In genomic region chr9:121317737-121318630, GRCh38 we compare ENCODE assay signal across 15 cellular contexts. TPM values are rescaled to one million over a fixed set of nuclear protein-coding genes. Genes with fewer than 3 reads are reported as not detected.
DNase-seq lines count a peak whose midpoint lies in the region; ATAC-seq and TF ChIP-seq lines count a peak whose summit lies in the region.
"Had no signal": no experiment of that assay in that cellular context is flagged by ENCODE, and none has a peak within 500 bp of the region (broad histone marks: within the 10 kb centered on the region; RNA-seq: fewer than 3 reads in every experiment).

No MANE protein-coding gene starts in this region.

- ATAC-seq in activated CD8-positive, alpha-beta T cell treated with anti-CD3 and anti-CD28 coated beads for 36 hours = no peak
- no peak for ATAC-seq in activated CD8-positive, alpha-beta T cell treated with anti-CD3 and anti-CD28 coated beads, Interleukin-2, amount 10 ng/mL, durations not matched to agents 7 days and 5 days
- ATAC-seq in left cardiac atrium (peak; percentile 39 to 65), HG02884 (IDR thresholded peaks at IDR 0.05; ENCODE audit: unreplicated experiment) (no peak)
- ATAC-seq: WTC11 had no signal

- H3K27me3 ChIP-seq in prostate gland (replicated peaks; ENCODE audit: insufficient read depth) = no peaks in the 10 kb centered on the region

- H3K27ac Mint-ChIP-seq in activated CD8-positive, alpha-beta T cell treated with anti-CD3 and anti-CD28 coated beads for 36 hours = peak overlapping the region; percentile 42
- no peak overlapping the region for H3K27ac Mint-ChIP-seq in activated CD8-positive, alpha-beta T cell treated with anti-CD3 and anti-CD28 coated beads, Interleukin-2, amount 10 ng/mL, durations not matched to agents 7 days and 5 days
- H3K27ac Mint-ChIP-seq: activated T-cell treated with anti-CD3 and anti-CD28 coated beads, Interleukin-2, amount 50 U/mL, for 24 hours; immature natural killer cell; WTC11 had no signal

- H3K9me3 ChIP-seq in prostate gland = no peaks in the 10 kb centered on the region
- H3K9me3 ChIP-seq: SK-N-SH had no signal

- intact Hi-C loops in activated CD8-positive, alpha-beta T cell treated with anti-CD3 and anti-CD28 coated beads for 36 hours (cut with micrococcal nuclease) = no loop called here
- intact Hi-C loops in left cardiac atrium (cut with DNase I) (loop anchor here (5.0 to 10.0 kb wide), 4 partner anchors 64 to 106 kb away; no protein-coding TSS in a partner anchor), prostate gland (cut with DNase I) (loop anchor here (5.0 kb wide), 2 partner anchors 41 to 106 kb away; no protein-coding TSS in a partner anchor)

- CTCF ChIA-PET in activated CD8-positive, alpha-beta T cell treated with anti-CD3 and anti-CD28 coated beads for 36 hours (lab: Charles Lee) = interaction anchor here (0.7 to 9.2 kb wide), 4 partner anchors 57 to 106 kb away, joined by 3 to 378 read pairs (median 90); no protein-coding TSS in a partner anchor
- CTCF ChIA-PET in activated CD8-positive, alpha-beta T cell treated with anti-CD3 and anti-CD28 coated beads, Interleukin-2, amount 10 ng/mL, durations not matched to agents 7 days and 5 days (lab: Charles Lee) = interaction anchor here (1.1 to 10.1 kb wide), 5 partner anchors 9 to 107 kb away, joined by 3 to 336 read pairs (median 78); no protein-coding TSS in a partner anchor

- no peak for TF ChIP-seq POLR2A in prostate gland (IDR thresholded peaks at IDR 0.05)

- H3K36me3 Mint-ChIP-seq in activated CD8-positive, alpha-beta T cell treated with anti-CD3 and anti-CD28 coated beads for 36 hours (ENCODE audit: low read depth) = no peaks in the 10 kb centered on the region
- H3K36me3 Mint-ChIP-seq in activated CD8-positive, alpha-beta T cell treated with anti-CD3 and anti-CD28 coated beads, Interleukin-2, amount 10 ng/mL, durations not matched to agents 7 days and 5 days (ENCODE audit: low read depth) = peaks cover 4% of the 10 kb centered on the region

- WGBS in prostate gland = 62% methylated on average over 6 of the region's 6 CpGs

- H3K27ac ChIP-seq in prostate gland = peak overlapping the region; percentile 26 to 53

- H3K27me3 Mint-ChIP-seq in activated CD8-positive, alpha-beta T cell treated with anti-CD3 and anti-CD28 coated beads for 36 hours = no peaks in the 10 kb centered on the region
- H3K27me3 Mint-ChIP-seq in activated CD8-positive, alpha-beta T cell treated with anti-CD3 and anti-CD28 coated beads, Interleukin-2, amount 10 ng/mL, durations not matched to agents 7 days and 5 days (ENCODE audit: low read depth) = no peaks in the 10 kb centered on the region
- H3K27me3 Mint-ChIP-seq: activated T-cell treated with anti-CD3 and anti-CD28 coated beads, Interleukin-2, amount 50 U/mL, for 24 hours had no signal

- no peaks in the 10 kb centered on the region for H3K9me3 Mint-ChIP-seq in activated CD8-positive, alpha-beta T cell treated with anti-CD3 and anti-CD28 coated beads for 36 hours
- H3K9me3 Mint-ChIP-seq in activated CD8-positive, alpha-beta T cell treated with anti-CD3 and anti-CD28 coated beads, Interleukin-2, amount 10 ng/mL, durations not matched to agents 7 days and 5 days (ENCODE audit: insufficient read depth) = no peaks in the 10 kb centered on the region
- H3K9me3 Mint-ChIP-seq: activated T-cell treated with anti-CD3 and anti-CD28 coated beads, Interleukin-2, amount 50 U/mL, for 24 hours; immature natural killer cell had no signal

- peaks cover 8 to 10% of the 10 kb centered on the region in 2 donors for H3K36me3 ChIP-seq in prostate gland

- H3K4me3 Mint-ChIP-seq in activated CD8-positive, alpha-beta T cell treated with anti-CD3 and anti-CD28 coated beads for 36 hours = no peak overlapping the region
- H3K4me3 Mint-ChIP-seq in activated CD8-positive, alpha-beta T cell treated with anti-CD3 and anti-CD28 coated beads, Interleukin-2, amount 10 ng/mL, durations not matched to agents 7 days and 5 days = no peak overlapping the region
- H3K4me3 Mint-ChIP-seq: activated T-cell treated with anti-CD3 and anti-CD28 coated beads, Interleukin-2, amount 50 U/mL, for 24 hours; immature natural killer cell; WTC11 had no signal

- H3K4me1 Mint-ChIP-seq in activated CD8-positive, alpha-beta T cell treated with anti-CD3 and anti-CD28 coated beads for 36 hours (ENCODE audit: low read depth) = peaks cover 14% of the 10 kb centered on the region
- peaks cover 26% of the 10 kb centered on the region for H3K4me1 Mint-ChIP-seq in activated CD8-positive, alpha-beta T cell treated with anti-CD3 and anti-CD28 coated beads, Interleukin-2, amount 10 ng/mL, durations not matched to agents 7 days and 5 days (ENCODE audit: low read depth)
- H3K4me1 Mint-ChIP-seq: WTC11 had no signal

- H3K4me1 ChIP-seq in prostate gland (replicated peaks) = no peaks in the 10 kb centered on the region

- POLR2A ChIA-PET in activated CD8-positive, alpha-beta T cell treated with anti-CD3 and anti-CD28 coated beads for 36 hours (lab: Charles Lee) = interaction anchor here (1.3 kb wide), 1 partner anchor 29 kb away, joined by 5 read pairs; no protein-coding TSS in a partner anchor
- POLR2A ChIA-PET in activated CD8-positive, alpha-beta T cell treated with anti-CD3 and anti-CD28 coated beads, Interleukin-2, amount 10 ng/mL, durations not matched to agents 7 days and 5 days (lab: Charles Lee) = interaction anchor here (0.6 kb wide), 1 partner anchor 38 kb away, joined by 3 read pairs; no protein-coding TSS in a partner anchor

- no peak for TF ChIP-seq CTCF in activated CD8-positive, alpha-beta T cell treated with anti-CD3 and anti-CD28 coated beads for 36 hours (IDR thresholded peaks at IDR 0.05)
- no peak for TF ChIP-seq CTCF in prostate gland (IDR thresholded peaks at IDR 0.05)

- no peak overlapping the region for H3K4me3 ChIP-seq in prostate gland

- DNase-seq in activated CD8-positive, alpha-beta T cell treated with anti-CD3 and anti-CD28 coated beads for 36 hours = no peak
- DNase-seq in activated CD8-positive, alpha-beta T cell treated with anti-CD3 and anti-CD28 coated beads, Interleukin-2, amount 10 ng/mL, durations not matched to agents 7 days and 5 days = no peak
- DNase-seq in left cardiac atrium = no peak
- DNase-seq in prostate gland (ENCODE audit: low spot score) = no peak
- peak; percentile 35 for DNase-seq in ureter (ENCODE audit: low spot score)
- no peak for DNase-seq in central memory CD4-positive, alpha-beta T cell
- DNase-seq in activated effector memory CD4-positive, alpha-beta T cell treated with anti-CD3 and anti-CD28 coated beads, Interleukin-2, amount 50 U/mL, for 16 hours = no peak
- DNase-seq: activated T-cell treated with anti-CD3 and anti-CD28 coated beads, Interleukin-2, amount 50 U/mL, for 24 hours; immature natural killer cell; NCI-H1417 treated with DMSO at 0.1 percent for 48 hours; NCI-H774; SK-N-SH; stimulated activated CD4-positive, alpha-beta T cell treated with anti-CD3 and anti-CD28 coated beads, Interleukin-2, amount 100 ng/mL, for 24 hours had no signal

RNA-seq across cellular contexts. Expression of gene GSN, which starts 50.0 kb away (rescaled TPM):
- total RNA-seq in activated CD8-positive, alpha-beta T cell treated with anti-CD3 and anti-CD28 coated beads for 36 hours = 1 to 10 TPM; 1.9 to 2.2 TPM
- total RNA-seq in activated CD8-positive, alpha-beta T cell treated with anti-CD3 and anti-CD28 coated beads, Interleukin-2, amount 10 ng/mL, durations not matched to agents 7 days and 5 days = 1 to 10 TPM; 4.0 to 4.2 TPM
- total RNA-seq in left cardiac atrium (1,000 to 10,000 TPM in 1 of 2 donors, 100 to 1,000 TPM in 1; 881 to 1,287 TPM), prostate gland (100 to 1,000 TPM; 390 to 690 TPM), ureter (510 TPM)

RNA-seq across cellular contexts. Expression of gene STOM, which starts 52.1 kb away (rescaled TPM):
- 10 to 100 TPM; 31.7 to 32.5 TPM for total RNA-seq in activated CD8-positive, alpha-beta T cell treated with anti-CD3 and anti-CD28 coated beads for 36 hours
- 10 to 100 TPM; 50.7 to 54.9 TPM for total RNA-seq in activated CD8-positive, alpha-beta T cell treated with anti-CD3 and anti-CD28 coated beads, Interleukin-2, amount 10 ng/mL, durations not matched to agents 7 days and 5 days
- total RNA-seq in left cardiac atrium = 100 to 1,000 TPM; 194 to 326 TPM
- total RNA-seq in prostate gland = 10 to 100 TPM; 64.3 to 85.1 TPM
- 191 TPM for total RNA-seq in ureter

Comparison
In these comparisons a context has a peak if more than half of its experiments do, and no peak if none do; other contexts are left out.
1. ATAC-seq: peak in left cardiac atrium (2 of 2); none in activated CD8-positive, alpha-beta T cell treated with anti-CD3 and anti-CD28 coated beads for 36 hours (single experiment), activated CD8-positive, alpha-beta T cell treated with anti-CD3 and anti-CD28 coated beads, Interleukin-2, amount 10 ng/mL, durations not matched to agents 7 days and 5 days (single experiment) and HG02884 (single experiment).
2. RNA of gene GSN, which starts 50.0 kb away (total RNA-seq): 881 to 1,287 TPM in left cardiac atrium, 390 to 690 TPM in prostate gland and 510 TPM in ureter (single experiment); 4.0 to 4.2 TPM in activated CD8-positive, alpha-beta T cell treated with anti-CD3 and anti-CD28 coated beads, Interleukin-2, amount 10 ng/mL, durations not matched to agents 7 days and 5 days and 1.9 to 2.2 TPM in activated CD8-positive, alpha-beta T cell treated with anti-CD3 and anti-CD28 coated beads for 36 hours; every median in the first group is over 10 times any median in the second.